Comparison of ENCODE assay signal across 8 cellular contexts in the genomic region with DNA sequence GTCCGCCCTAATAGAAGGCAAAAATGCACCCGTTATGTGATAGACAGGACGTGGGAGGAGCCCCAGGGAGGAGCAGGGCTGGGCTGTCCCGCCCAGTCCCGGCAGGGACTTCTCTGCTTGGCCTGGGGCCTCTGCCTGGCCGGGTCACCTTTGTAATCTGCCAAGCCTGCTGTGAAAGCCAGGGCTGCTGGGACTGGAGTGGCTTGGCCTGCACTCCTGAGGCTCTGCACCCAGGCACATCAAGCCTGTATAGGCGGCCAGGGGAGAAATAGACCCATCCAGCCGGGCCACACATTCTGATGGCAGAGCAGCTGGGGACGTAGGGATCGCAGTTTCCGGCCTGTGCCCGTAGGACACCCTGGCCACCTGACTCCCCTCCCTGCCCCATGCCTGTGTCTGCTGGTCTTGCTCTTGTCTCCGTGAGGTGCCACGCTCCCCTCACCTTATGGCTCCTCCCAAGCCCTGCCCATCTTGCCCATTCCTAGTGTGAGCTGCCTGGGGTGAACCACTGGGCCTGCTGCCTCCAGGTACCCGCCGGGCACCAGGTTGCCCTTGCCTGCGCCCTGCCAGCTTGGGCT. TPM values are rescaled to one million over a fixed set of nuclear protein-coding genes. Genes with fewer than 3 reads are reported as not detected.
A peak's percentile ranks its signal among the peaks of the same experiment; 100 is the strongest.
DNase-seq lines count a peak whose midpoint lies in the region; ATAC-seq, FAIRE-seq and TF ChIP-seq lines count a peak whose summit lies in the region.
"Had no signal": no experiment of that assay in that cellular context is flagged by ENCODE, and none has a peak within 500 bp of the region (broad histone marks: within the 10 kb centered on the region; RNA-seq: fewer than 3 reads in every experiment).

No MANE protein-coding gene starts in this region.

- H3K36me3 ChIP-seq in H1 (ENCODE audit: control insufficient read depth in 2 of 4, insufficient read depth in 4 of 4, low read length in 3 of 4): peaks cover 29 to 56% (median 47%) of the 10 kb centered on the region in 4 experiments
- H3K36me3 ChIP-seq in lung (ENCODE audit: control insufficient read depth in 2 of 2, insufficient read depth in 2 of 2, low read length in 2 of 2): peaks cover 15 to 89% of the 10 kb centered on the region in 2 donors
- H3K36me3 ChIP-seq in upper lobe of left lung: peaks cover 68 to 100% (median 94%) of the 10 kb centered on the region in 4 donors

- no peak overlapping the region for H3K56ac ChIP-seq in H1 (replicated peaks; ENCODE audit: insufficient read length, low read depth, low read length)

- H3K79me1 ChIP-seq in H1 (ENCODE audit: low read depth, low read length): peaks cover 5% of the 10 kb centered on the region

- TF ChIP-seq CTCF in H1 (IDR thresholded peaks at IDR 0.05; ENCODE audit: control extremely low read depth in 1 of 3, insufficient read depth in 1 of 3, low read depth in 1 of 3, low read length in 3 of 3): no peak
- TF ChIP-seq CTCF in lung (IDR thresholded peaks at IDR 0.05; ENCODE audit: control extremely low read depth, extremely low read depth): no peak
- TF ChIP-seq CTCF in upper lobe of left lung (IDR thresholded peaks at IDR 0.05): no peak
- no peak for TF ChIP-seq CTCF in GM13977 (IDR thresholded peaks at IDR 0.05; ENCODE audit: extremely low read depth, insufficient read depth, missing control alignments)

- H3K9ac ChIP-seq in H1 (replicated peaks in 1 of 4; ENCODE audit: extremely low read depth in 1 of 4, low read depth in 3 of 4, low read length in 3 of 4): no peak overlapping the region
- H3K9ac ChIP-seq: parathyroid adenoma had no signal

- no peak overlapping the region for H3K4me2 ChIP-seq in H1 (ENCODE audit: insufficient read depth in 1 of 2, low read depth in 2 of 2, low read length in 2 of 2)

- H3K27ac ChIP-seq in H1 (ENCODE audit: low read depth, low read length): no peak overlapping the region
- H3K27ac ChIP-seq in lung (ENCODE audit: low read depth in 1 of 2, low read length in 1 of 2): peak overlapping the region in 1 of 2 donors; percentile 50
- peak overlapping the region in 3 of 4 donors; percentile 29 to 36 (median 32) for H3K27ac ChIP-seq in upper lobe of left lung
- H3K27ac ChIP-seq: parathyroid adenoma had no signal

- ATAC-seq in lung (ENCODE audit: insufficient read depth, low FRiP score) (peak; percentile 45), upper lobe of left lung (ENCODE audit: low FRiP score in 2 of 2) (peak; percentile 63 to 71)

- no peaks in the 10 kb centered on the region for H3K23me2 ChIP-seq in H1 (ENCODE audit: low read depth, low read length)

- no peak for TF ChIP-seq EP300 in H1 (IDR thresholded peaks at IDR 0.05; ENCODE audit: borderline replicate concordance in 1 of 2, low read depth in 2 of 2, low read length in 2 of 2)
- TF ChIP-seq EP300 in upper lobe of left lung (IDR thresholded peaks at IDR 0.05): no peak

- no peak overlapping the region for H2BK15ac ChIP-seq in H1 (ENCODE audit: low read length)

- TF ChIP-seq RAD21 in H1 (IDR thresholded peaks at IDR 0.05 in 1 of 2, conservative IDR thresholded peaks at IDR 0.05 in 1 of 2; ENCODE audit: low read depth in 2 of 2, low read length in 2 of 2): no peak

- 91% methylated on average over 17 of the region's 17 CpGs; no CpG with 5 or more reads in 1 of the 2 experiments for WGBS in H1 (ENCODE audit: extremely low coverage in 1 of 2, insufficient coverage in 1 of 2, insufficient read length in 1 of 2, insufficient replicate concordance in 2 of 2, low coverage in 1 of 2, low lambda C conversion rate in 2 of 2, missing lambda C conversion rate in 1 of 2), 2 experiments
- WGBS in lung, 2 donors: 76 to 79% methylated on average over 17 of the region's 17 CpGs
- 81 to 93% methylated on average over 6 to 16 of the region's 17 CpGs for WGBS in upper lobe of left lung, 2 donors

- no peak overlapping the region for H3K14ac ChIP-seq in H1 (ENCODE audit: insufficient read length)

- no peak overlapping the region for H4K5ac ChIP-seq in H1 (ENCODE audit: insufficient read length, low read depth, low read length)

- H4K20me1 ChIP-seq in H1 (replicated peaks in 1 of 2; ENCODE audit: control insufficient read depth in 1 of 2, insufficient read depth in 2 of 2, low read length in 2 of 2): peaks cover 5 to 16% of the 10 kb centered on the region in 2 experiments

- H2BK12ac ChIP-seq in H1 (ENCODE audit: low read depth, low read length): no peak overlapping the region

- no peak overlapping the region for H3K18ac ChIP-seq in H1 (ENCODE audit: extremely low read depth, low read length)

- H3K79me2 ChIP-seq in H1 (ENCODE audit: control insufficient read depth in 1 of 2, insufficient read depth in 2 of 2, low read length in 2 of 2): no peaks in the 10 kb centered on the region
- H3K79me2 ChIP-seq: parathyroid adenoma had no signal

- no peak overlapping the region for H2AFZ ChIP-seq in H1 (ENCODE audit: low read length)
- H2AFZ ChIP-seq: parathyroid adenoma had no signal

- H3K4ac ChIP-seq in H1 (replicated peaks; ENCODE audit: insufficient read length, low read depth, low read length): no peak overlapping the region

- H3K4me1 ChIP-seq in H1 (replicated peaks in 1 of 4; ENCODE audit: control insufficient read depth in 3 of 4, insufficient read depth in 4 of 4, low read length in 3 of 4) (no peaks in the 10 kb centered on the region), lung (ENCODE audit: control insufficient read depth in 2 of 2, insufficient read depth in 2 of 2, low read length in 2 of 2) (no peaks in the 10 kb centered on the region), upper lobe of left lung (peaks cover 0 to 7% (median 2%) of the 10 kb centered on the region in 4 donors)
- H3K4me1 ChIP-seq: parathyroid adenoma had no signal

- H2AK5ac ChIP-seq in H1 (ENCODE audit: low read depth, low read length): no peak overlapping the region

- H2BK5ac ChIP-seq in H1 (ENCODE audit: low read depth, low read length): no peak overlapping the region; the same call in 1 of the 2 replicates

- no peak overlapping the region for H3K23ac ChIP-seq in H1 (ENCODE audit: insufficient read length)

- H3K4me3 ChIP-seq in H1 (ENCODE audit: extremely low read depth in 1 of 4, insufficient read depth in 2 of 4, low read depth in 3 of 4, low read length in 4 of 4) (no peak overlapping the region), lung (no peak overlapping the region), upper lobe of left lung (no peak overlapping the region)

- FAIRE-seq in H1 (lab: Jason Lieb, UNC): no peak

- H4K8ac ChIP-seq in H1 (ENCODE audit: extremely low read depth, insufficient read depth, low read length): peak overlapping the region; percentile 79; the same call in 1 of the 2 replicates

- H2BK20ac ChIP-seq in H1 (ENCODE audit: low read length): no peak overlapping the region

- POLR2A ChIA-PET in H1 (lab: Charles Lee; ENCODE audit: partially characterized antibody): no interaction called here

- CTCF ChIA-PET in H1 (lab: Charles Lee; ENCODE audit: partially characterized antibody): no interaction called here

- DNase-seq in NCI-H69 (lab: John Stamatoyannopoulos, UW) (peak; percentile 39), H1 (ENCODE audit: low read depth in 1 of 2, low spot score in 2 of 2) (no peak), lung (ENCODE audit: low spot score) (peak; percentile 52), upper lobe of left lung (peak in 1 of 2 donors; percentile 33), NCI-H526 treated with DMSO at 0.1 percent for 48 hours (lab: John Stamatoyannopoulos, UW) (no peak), mesenteric fat pad (ENCODE audit: low spot score) (no peak), GM13977 (ENCODE audit: low spot score) (no peak)

- H3K9me3 ChIP-seq in H1 (ENCODE audit: insufficient read depth in 2 of 2, low read depth in 1 of 2, low read length in 1 of 2): no peaks in the 10 kb centered on the region
- H3K9me3 ChIP-seq in lung (ENCODE audit: control insufficient read depth in 2 of 2, insufficient read depth in 1 of 2, low read length in 1 of 2): peaks cover 0 to 3% of the 10 kb centered on the region in 2 donors
- H3K9me3 ChIP-seq in upper lobe of left lung: no peaks in the 10 kb centered on the region

- no peak overlapping the region for H4K91ac ChIP-seq in H1 (replicated peaks; ENCODE audit: insufficient read length, low read length)

- no peak overlapping the region for H2BK120ac ChIP-seq in H1 (replicated peaks; ENCODE audit: low read depth, low read length)

- TF ChIP-seq POLR2A in H1 (IDR thresholded peaks at IDR 0.05; ENCODE audit: control extremely low read depth in 1 of 2, low read depth in 2 of 2, low read length in 2 of 2) (0 out of 3 replicates have a peak, but pooled peaks of 1 of the 2 experiments have one; percentile 16), upper lobe of left lung (IDR thresholded peaks at IDR 0.05) (no peak)

- in situ Hi-C loops in GM13977 (cut with MboI; ENCODE audit: low pct_unique_long_range_greater_than_20kb, low sequenced_read_pairs, unreplicated experiment): no loop called here

- H3K27me3 ChIP-seq in H1 (replicated peaks in 1 of 4; ENCODE audit: control insufficient read depth in 3 of 4, extremely low read depth in 1 of 4, insufficient read depth in 3 of 4, low read length in 3 of 4): no peaks in the 10 kb centered on the region
- no peaks in the 10 kb centered on the region for H3K27me3 ChIP-seq in lung (ENCODE audit: control insufficient read depth, insufficient read depth)
- H3K27me3 ChIP-seq in upper lobe of left lung: no peaks in the 10 kb centered on the region

TF ChIP-seq in H1, 55 proteins besides CTCF, POLR2A, EP300 and RAD21 (continues in another document):
- no peak for TF ChIP-seq SP4 (IDR thresholded peaks at IDR 0.05; ENCODE audit: low read length)
- TF ChIP-seq ATF3 (IDR thresholded peaks at IDR 0.05; ENCODE audit: insufficient read depth, low read depth, low read length): no peak
- no peak for TF ChIP-seq GABPA (IDR thresholded peaks at IDR 0.05; ENCODE audit: borderline replicate concordance, insufficient read depth, low read length)
- no peak for TF ChIP-seq SIRT6 (IDR thresholded peaks at IDR 0.05; ENCODE audit: low read length)
- TF ChIP-seq KDM5A (IDR thresholded peaks at IDR 0.05; ENCODE audit: low read length): no peak

RNA-seq across cellular contexts. Expression of gene DYNC2I2, which starts 28.1 kb away (rescaled TPM):
- 58.0 and 60.4 TPM in 2 replicates for total RNA-seq in H1 (2021; fragmentation: NEBNext Ultra II Directional; extraction: Animal tissue kit (Norgen Biotek cat#: 25700))
- polyA plus RNA-seq in H1 (2011; rRNA removed) (78.5 and 113 TPM in 2 replicates), lung (10 to 100 TPM; 47.2 to 84.7 TPM)
- 112 TPM for polyA plus RNA-seq in H1 (2011; cell fraction: cytosol; rRNA removed)
- polyA plus RNA-seq in H1 (2011; cell fraction: nucleus; rRNA removed): 203 TPM
- 31.8 to 74.2 TPM (median 69.7 TPM) in 4 replicates for polyA plus RNA-seq in H1 (2012, experiment 1 of 2)
- polyA plus RNA-seq in H1 (2012, experiment 2 of 2): 67.0 TPM
- polyA plus RNA-seq in H1 (2013, experiment 1 of 2): 27.5 TPM
- polyA plus RNA-seq in H1 (2013, experiment 2 of 2): 25.5 TPM
- 27.1 and 35.1 TPM in 2 replicates for polyA minus RNA-seq in H1 (2011; rRNA and poly(A)+ RNA removed)
- 49.7 TPM for polyA minus RNA-seq in H1 (2011; cell fraction: cytosol; rRNA and poly(A)+ RNA removed)
- 59.3 TPM for polyA minus RNA-seq in H1 (2011; cell fraction: nucleus; rRNA and poly(A)+ RNA removed)
- total RNA-seq in lung (10 to 100 TPM; 32.5 to 84.8 TPM), upper lobe of left lung (100 to 1,000 TPM in 1 of 6 donors, 10 to 100 TPM in 5; 47.8 to 105 (median 76.8) TPM), mesenteric fat pad (9.8 TPM)

Comparison
In these comparisons a context has a peak if more than half of its experiments do, and no peak if none do; other contexts are left out.
1. DNase-seq: peak in NCI-H69 (single experiment) and lung (single experiment); none in H1 (0 of 2), NCI-H526 treated with DMSO at 0.1 percent for 48 hours (single experiment), mesenteric fat pad (single experiment) and GM13977 (single experiment).